In genomic region chr14:68655021-68655811, GRCh38 we compare ENCODE assay signal across 13 cellular contexts.
DNase-seq lines count a peak whose midpoint lies in the region; ATAC-seq, FAIRE-seq and TF ChIP-seq lines count a peak whose summit lies in the region.
"Had no signal": no experiment of that assay in that cellular context is flagged by ENCODE, and none has a peak within 500 bp of the region (broad histone marks: within the 10 kb centered on the region; RNA-seq: fewer than 3 reads in every experiment).

No MANE protein-coding gene starts in this region.

- H2BK120ac ChIP-seq in H1 (replicated peaks; ENCODE audit: low read depth, low read length), result no peak overlapping the region

- peak overlapping the region; percentile 88; the same call in 1 of the 2 replicates for H2BK20ac ChIP-seq in H1 (ENCODE audit: low read length)

- peak overlapping the region; percentile 38 for H4K91ac ChIP-seq in H1 (replicated peaks; ENCODE audit: insufficient read length, low read length)

- H3K79me1 ChIP-seq in H1 (ENCODE audit: low read depth, low read length), result no peaks in the 10 kb centered on the region

- no peaks in the 10 kb centered on the region for H3K27me3 Mint-ChIP-seq in osteocyte (ENCODE audit: unreplicated experiment)
- H3K27me3 Mint-ChIP-seq: CD8-positive, alpha-beta memory T cell had no signal

- H2BK5ac ChIP-seq in H1 (ENCODE audit: low read depth, low read length), result no peak overlapping the region

- H3K4me3 ChIP-seq in A549 (no peak overlapping the region), HUES6 (ENCODE audit: low read depth, low read length) (no peak overlapping the region), H1 (ENCODE audit: extremely low read depth in 1 of 4, insufficient read depth in 2 of 4, low read depth in 3 of 4, low read length in 4 of 4) (no peak overlapping the region)
- H3K4me3 ChIP-seq: left lung had no signal

- TF ChIP-seq EP300 in A549 (IDR thresholded peaks at IDR 0.05) (no peak), H1 (IDR thresholded peaks at IDR 0.05; ENCODE audit: borderline replicate concordance in 1 of 2, low read depth in 2 of 2, low read length in 2 of 2) (no peak)

- TF ChIP-seq RAD21 in A549 (conservative IDR thresholded peaks at IDR 0.05 in 1 of 2, IDR thresholded peaks at IDR 0.05 in 1 of 2) (no peak), H1 (IDR thresholded peaks at IDR 0.05 in 1 of 2, conservative IDR thresholded peaks at IDR 0.05 in 1 of 2; ENCODE audit: low read depth in 2 of 2, low read length in 2 of 2) (no peak)

- no peak for TF ChIP-seq CTCF in A549 (IDR thresholded peaks at IDR 0.05)
- no peak for TF ChIP-seq CTCF in H1 (IDR thresholded peaks at IDR 0.05; ENCODE audit: control extremely low read depth in 1 of 3, insufficient read depth in 1 of 3, low read depth in 1 of 3, low read length in 3 of 3)
- no peak for TF ChIP-seq CTCF in osteocyte (IDR thresholded peaks at IDR 0.05)

- H3K9ac ChIP-seq in HUES6 (ENCODE audit: low read length), result peak overlapping the region; percentile 9
- H3K9ac ChIP-seq in H1 (replicated peaks in 1 of 4; ENCODE audit: extremely low read depth in 1 of 4, low read depth in 3 of 4, low read length in 3 of 4), result no peak overlapping the region

- CTCF ChIA-PET in A549 (lab: Yijun Ruan, JAX), result interaction anchor here (0.6 to 2.2 kb wide), 8 partner anchors 10 to 119 kb away, joined by 3 to 8 read pairs (median 3); no protein-coding TSS in a partner anchor
- CTCF ChIA-PET in H1 (lab: Charles Lee; ENCODE audit: partially characterized antibody), result interaction anchor here (0.8 to 3.3 kb wide), 10 partner anchors 12 to 221 kb away, joined by 3 to 11 read pairs (median 4); no protein-coding TSS in a partner anchor

- H3K4me2 ChIP-seq in A549, result no peak overlapping the region
- H3K4me2 ChIP-seq in H1 (ENCODE audit: insufficient read depth in 1 of 2, low read depth in 2 of 2, low read length in 2 of 2), result no peak overlapping the region

- FAIRE-seq in A549 (lab: Jason Lieb, UNC) (no peak), H1 (lab: Jason Lieb, UNC) (no peak)

- no peak overlapping the region for H2AFZ ChIP-seq in H1 (ENCODE audit: low read length)

- H3K4me3 Mint-ChIP-seq in osteocyte (ENCODE audit: unreplicated experiment), result no peak overlapping the region
- H3K4me3 Mint-ChIP-seq: CD8-positive, alpha-beta memory T cell had no signal

- H2BK12ac ChIP-seq in H1 (ENCODE audit: low read depth, low read length), result peak overlapping the region; percentile 80; the same call in 1 of the 2 replicates

- H3K36me3 Mint-ChIP-seq in osteocyte (ENCODE audit: unreplicated experiment), result no peaks in the 10 kb centered on the region
- H3K36me3 Mint-ChIP-seq: CD8-positive, alpha-beta memory T cell had no signal

- H3K18ac ChIP-seq in H1 (ENCODE audit: extremely low read depth, low read length), result no peak overlapping the region

- no peaks in the 10 kb centered on the region for H3K36me3 ChIP-seq in HUES6 (ENCODE audit: control insufficient read depth, insufficient read depth, low read length)
- H3K36me3 ChIP-seq in H1 (ENCODE audit: control insufficient read depth in 2 of 4, insufficient read depth in 4 of 4, low read length in 3 of 4), result no peaks in the 10 kb centered on the region
- H3K36me3 ChIP-seq: left lung had no signal

- ATAC-seq in A549 (no peak), HG03442 (IDR thresholded peaks at IDR 0.05; ENCODE audit: unreplicated experiment) (no peak), HG03196 (IDR thresholded peaks at IDR 0.05; ENCODE audit: unreplicated experiment) (no peak)

- WGBS in A549 (ENCODE audit: missing lambda C conversion rate), result 90% methylated on average over 17 of the region's 17 CpGs
- WGBS in H1 (ENCODE audit: extremely low coverage in 1 of 2, insufficient coverage in 1 of 2, insufficient read length in 1 of 2, insufficient replicate concordance in 2 of 2, low coverage in 1 of 2, low lambda C conversion rate in 2 of 2, missing lambda C conversion rate in 1 of 2), 2 experiments, result 82% methylated on average over 15 of the region's 17 CpGs; no CpG with 5 or more reads in 1 of the 2 experiments

- H3K9me3 Mint-ChIP-seq in osteocyte (ENCODE audit: unreplicated experiment), result no peaks in the 10 kb centered on the region
- H3K9me3 Mint-ChIP-seq: CD8-positive, alpha-beta memory T cell had no signal

- H3K4me1 ChIP-seq in A549 (peaks cover 31% of the 10 kb centered on the region), HUES6 (ENCODE audit: control insufficient read depth, insufficient read depth, low read length) (peaks cover 11% of the 10 kb centered on the region; the same call in 1 of the 2 replicates), H1 (replicated peaks in 1 of 4; ENCODE audit: control insufficient read depth in 3 of 4, insufficient read depth in 4 of 4, low read length in 3 of 4) (peaks cover 0 to 2% (median 0%) of the 10 kb centered on the region in 4 experiments; a peak in 1 of 7 replicates)

- H3K4ac ChIP-seq in H1 (replicated peaks; ENCODE audit: insufficient read length, low read depth, low read length), result no peak overlapping the region

- TF ChIP-seq POLR2A in A549 (IDR thresholded peaks at IDR 0.05; ENCODE audit: low read length), result no peak
- TF ChIP-seq POLR2A in H1 (IDR thresholded peaks at IDR 0.05; ENCODE audit: control extremely low read depth in 1 of 2, low read depth in 2 of 2, low read length in 2 of 2), result no peak

- no peak overlapping the region for H3K27ac Mint-ChIP-seq in osteocyte (ENCODE audit: unreplicated experiment)

- no peak overlapping the region for H3K23ac ChIP-seq in H1 (ENCODE audit: insufficient read length)

- H3K27me3 ChIP-seq in HUES6 (ENCODE audit: control insufficient read depth, insufficient read depth, low read length) (no peaks in the 10 kb centered on the region), H1 (replicated peaks in 1 of 4; ENCODE audit: control insufficient read depth in 3 of 4, extremely low read depth in 1 of 4, insufficient read depth in 3 of 4, low read length in 3 of 4) (no peaks in the 10 kb centered on the region; a peak in 1 of 7 replicates)
- H3K27me3 ChIP-seq: left lung had no signal

- peak overlapping the region; percentile 64 to 83 for H3K27ac ChIP-seq in A549
- no peak overlapping the region for H3K27ac ChIP-seq in HUES6 (ENCODE audit: low read depth, low read length)
- H3K27ac ChIP-seq in H1 (ENCODE audit: low read depth, low read length), result no peak overlapping the region
- H3K27ac ChIP-seq: left lung, VCaP had no signal

- H3K9me3 ChIP-seq in A549 (no peaks in the 10 kb centered on the region), HUES6 (ENCODE audit: control insufficient read depth, insufficient read depth, low read depth, low read length) (no peaks in the 10 kb centered on the region), H1 (ENCODE audit: insufficient read depth in 2 of 2, low read depth in 1 of 2, low read length in 1 of 2) (no peaks in the 10 kb centered on the region)
- H3K9me3 ChIP-seq: left lung had no signal

- H3K79me2 ChIP-seq in H1 (ENCODE audit: control insufficient read depth in 1 of 2, insufficient read depth in 2 of 2, low read length in 2 of 2), result no peaks in the 10 kb centered on the region

- H3K4me1 Mint-ChIP-seq in osteocyte (ENCODE audit: unreplicated experiment), result peaks cover 26% of the 10 kb centered on the region

- no peak overlapping the region for H3K14ac ChIP-seq in H1 (ENCODE audit: insufficient read length)

- H4K20me1 ChIP-seq in H1 (replicated peaks in 1 of 2; ENCODE audit: control insufficient read depth in 1 of 2, insufficient read depth in 2 of 2, low read length in 2 of 2), result no peaks in the 10 kb centered on the region

- peak overlapping the region; percentile 12; the same call in 1 of the 2 replicates for H2BK15ac ChIP-seq in H1 (ENCODE audit: low read length)

- POLR2A ChIA-PET in A549 (lab: Yijun Ruan, JAX) (no interaction called here), H1 (lab: Charles Lee; ENCODE audit: partially characterized antibody) (interaction anchor here (0.6 to 1.2 kb wide), 3 partner anchors 12 to 205 kb away, joined by 3 to 4 read pairs (median 4); no protein-coding TSS in a partner anchor)

- H4K5ac ChIP-seq in H1 (ENCODE audit: insufficient read length, low read depth, low read length), result no peak overlapping the region

- no peak overlapping the region; the same call in 1 of the 2 replicates for H4K8ac ChIP-seq in H1 (ENCODE audit: extremely low read depth, insufficient read depth, low read length)

- H2AK5ac ChIP-seq in H1 (ENCODE audit: low read depth, low read length), result no peak overlapping the region

- DNase-seq in A549 (ENCODE audit: low read depth in 1 of 2, low spot score in 1 of 2) (no peak), H1 (ENCODE audit: low read depth in 1 of 2, low spot score in 2 of 2) (peak in 1 of 2 experiments; percentile 35), osteocyte (ENCODE audit: extremely low spot score, unreplicated experiment) (peak; percentile 72), 8988T (no peak), HK-2 (ENCODE audit: unreplicated experiment) (no peak)
- DNase-seq: activated effector memory CD4-positive, alpha-beta T cell treated with Interleukin-2 at 50 U/mL for 16 hours; CD8-positive, alpha-beta memory T cell; left lung; NCI-H146 had no signal

- no peak overlapping the region for H3K56ac ChIP-seq in H1 (replicated peaks; ENCODE audit: insufficient read length, low read depth, low read length)

- H3K23me2 ChIP-seq in H1 (ENCODE audit: low read depth, low read length), result no peaks in the 10 kb centered on the region

TF ChIP-seq in A549, 52 proteins besides CTCF, POLR2A, EP300 and RAD21:
- TF ChIP-seq CBX8 (IDR thresholded peaks at IDR 0.05) (no peak), HOXB13 (CRISPR knock-in tag; IDR thresholded peaks at IDR 0.05; ENCODE audit: low read depth) (no peak), PHF8 (IDR thresholded peaks at IDR 0.05; ENCODE audit: borderline replicate concordance, low read depth) (no peak), ATOH8 (CRISPR knock-in tag; IDR thresholded peaks at IDR 0.05; ENCODE audit: low read depth) (no peak)
TF ChIP-seq in A549: peak in this region for 0.

TF ChIP-seq in H1, 55 proteins besides CTCF, POLR2A, EP300 and RAD21:
- TF ChIP-seq TBP (IDR thresholded peaks at IDR 0.05; ENCODE audit: low read depth, low read length) (no peak), KDM4A (IDR thresholded peaks at IDR 0.05; ENCODE audit: low read depth, low read length, severe bottlenecking) (no peak), CBX8 (IDR thresholded peaks at IDR 0.05; ENCODE audit: borderline replicate concordance, low read depth, low read length) (no peak)

Comparison
In these comparisons a context has a peak if more than half of its experiments do, and no peak if none do; other contexts are left out.
1. H3K27ac ChIP-seq: peak in A549 (2 of 2); none in HUES6 (single experiment) and H1 (single experiment).